Comparison of ENCODE assay signal across 1 cellular context in genomic region chr18:25604909-25605247, GRCh38.
TF ChIP-seq lines count a peak whose summit lies in the region.

No MANE protein-coding gene starts in this region.

TF ChIP-seq in GM23338, 12 proteins besides CTCF, POLR2A, EP300 and RAD21:
- TF ChIP-seq, protein P1, sequence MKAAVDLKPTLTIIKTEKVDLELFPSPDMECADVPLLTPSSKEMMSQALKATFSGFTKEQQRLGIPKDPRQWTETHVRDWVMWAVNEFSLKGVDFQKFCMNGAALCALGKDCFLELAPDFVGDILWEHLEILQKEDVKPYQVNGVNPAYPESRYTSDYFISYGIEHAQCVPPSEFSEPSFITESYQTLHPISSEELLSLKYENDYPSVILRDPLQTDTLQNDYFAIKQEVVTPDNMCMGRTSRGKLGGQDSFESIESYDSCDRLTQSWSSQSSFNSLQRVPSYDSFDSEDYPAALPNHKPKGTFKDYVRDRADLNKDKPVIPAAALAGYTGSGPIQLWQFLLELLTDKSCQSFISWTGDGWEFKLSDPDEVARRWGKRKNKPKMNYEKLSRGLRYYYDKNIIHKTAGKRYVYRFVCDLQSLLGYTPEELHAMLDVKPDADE (IDR thresholded peaks at IDR 0.05) = no peak
- TF ChIP-seq NANOG (IDR thresholded peaks at IDR 0.05; ENCODE audit: borderline replicate concordance) = no peak
- TF ChIP-seq EZH2phosphoT487 (IDR thresholded peaks at IDR 0.05; ENCODE audit: unreplicated experiment) = no peak
- TF ChIP-seq EZH2 (IDR thresholded peaks at IDR 0.05; ENCODE audit: low read depth, unreplicated experiment) = no peak
- TF ChIP-seq POLR2AphosphoS5 (IDR thresholded peaks at IDR 0.05; ENCODE audit: low read depth) = no peak
- TF ChIP-seq ZNF331 (CRISPR knock-in tag; IDR thresholded peaks at IDR 0.05; ENCODE audit: low read depth) = no peak
- TF ChIP-seq STAT1 (IDR thresholded peaks at IDR 0.05; ENCODE audit: unreplicated experiment) = no peak
- TF ChIP-seq ZNF114 (CRISPR knock-in tag; IDR thresholded peaks at IDR 0.05) = no peak
- TF ChIP-seq, protein P2, sequence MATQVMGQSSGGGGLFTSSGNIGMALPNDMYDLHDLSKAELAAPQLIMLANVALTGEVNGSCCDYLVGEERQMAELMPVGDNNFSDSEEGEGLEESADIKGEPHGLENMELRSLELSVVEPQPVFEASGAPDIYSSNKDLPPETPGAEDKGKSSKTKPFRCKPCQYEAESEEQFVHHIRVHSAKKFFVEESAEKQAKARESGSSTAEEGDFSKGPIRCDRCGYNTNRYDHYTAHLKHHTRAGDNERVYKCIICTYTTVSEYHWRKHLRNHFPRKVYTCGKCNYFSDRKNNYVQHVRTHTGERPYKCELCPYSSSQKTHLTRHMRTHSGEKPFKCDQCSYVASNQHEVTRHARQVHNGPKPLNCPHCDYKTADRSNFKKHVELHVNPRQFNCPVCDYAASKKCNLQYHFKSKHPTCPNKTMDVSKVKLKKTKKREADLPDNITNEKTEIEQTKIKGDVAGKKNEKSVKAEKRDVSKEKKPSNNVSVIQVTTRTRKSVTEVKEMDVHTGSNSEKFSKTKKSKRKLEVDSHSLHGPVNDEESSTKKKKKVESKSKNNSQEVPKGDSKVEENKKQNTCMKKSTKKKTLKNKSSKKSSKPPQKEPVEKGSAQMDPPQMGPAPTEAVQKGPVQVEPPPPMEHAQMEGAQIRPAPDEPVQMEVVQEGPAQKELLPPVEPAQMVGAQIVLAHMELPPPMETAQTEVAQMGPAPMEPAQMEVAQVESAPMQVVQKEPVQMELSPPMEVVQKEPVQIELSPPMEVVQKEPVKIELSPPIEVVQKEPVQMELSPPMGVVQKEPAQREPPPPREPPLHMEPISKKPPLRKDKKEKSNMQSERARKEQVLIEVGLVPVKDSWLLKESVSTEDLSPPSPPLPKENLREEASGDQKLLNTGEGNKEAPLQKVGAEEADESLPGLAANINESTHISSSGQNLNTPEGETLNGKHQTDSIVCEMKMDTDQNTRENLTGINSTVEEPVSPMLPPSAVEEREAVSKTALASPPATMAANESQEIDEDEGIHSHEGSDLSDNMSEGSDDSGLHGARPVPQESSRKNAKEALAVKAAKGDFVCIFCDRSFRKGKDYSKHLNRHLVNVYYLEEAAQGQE (IDR thresholded peaks at IDR 0.05; ENCODE audit: unreplicated experiment) = no peak
- TF ChIP-seq, protein P3, sequence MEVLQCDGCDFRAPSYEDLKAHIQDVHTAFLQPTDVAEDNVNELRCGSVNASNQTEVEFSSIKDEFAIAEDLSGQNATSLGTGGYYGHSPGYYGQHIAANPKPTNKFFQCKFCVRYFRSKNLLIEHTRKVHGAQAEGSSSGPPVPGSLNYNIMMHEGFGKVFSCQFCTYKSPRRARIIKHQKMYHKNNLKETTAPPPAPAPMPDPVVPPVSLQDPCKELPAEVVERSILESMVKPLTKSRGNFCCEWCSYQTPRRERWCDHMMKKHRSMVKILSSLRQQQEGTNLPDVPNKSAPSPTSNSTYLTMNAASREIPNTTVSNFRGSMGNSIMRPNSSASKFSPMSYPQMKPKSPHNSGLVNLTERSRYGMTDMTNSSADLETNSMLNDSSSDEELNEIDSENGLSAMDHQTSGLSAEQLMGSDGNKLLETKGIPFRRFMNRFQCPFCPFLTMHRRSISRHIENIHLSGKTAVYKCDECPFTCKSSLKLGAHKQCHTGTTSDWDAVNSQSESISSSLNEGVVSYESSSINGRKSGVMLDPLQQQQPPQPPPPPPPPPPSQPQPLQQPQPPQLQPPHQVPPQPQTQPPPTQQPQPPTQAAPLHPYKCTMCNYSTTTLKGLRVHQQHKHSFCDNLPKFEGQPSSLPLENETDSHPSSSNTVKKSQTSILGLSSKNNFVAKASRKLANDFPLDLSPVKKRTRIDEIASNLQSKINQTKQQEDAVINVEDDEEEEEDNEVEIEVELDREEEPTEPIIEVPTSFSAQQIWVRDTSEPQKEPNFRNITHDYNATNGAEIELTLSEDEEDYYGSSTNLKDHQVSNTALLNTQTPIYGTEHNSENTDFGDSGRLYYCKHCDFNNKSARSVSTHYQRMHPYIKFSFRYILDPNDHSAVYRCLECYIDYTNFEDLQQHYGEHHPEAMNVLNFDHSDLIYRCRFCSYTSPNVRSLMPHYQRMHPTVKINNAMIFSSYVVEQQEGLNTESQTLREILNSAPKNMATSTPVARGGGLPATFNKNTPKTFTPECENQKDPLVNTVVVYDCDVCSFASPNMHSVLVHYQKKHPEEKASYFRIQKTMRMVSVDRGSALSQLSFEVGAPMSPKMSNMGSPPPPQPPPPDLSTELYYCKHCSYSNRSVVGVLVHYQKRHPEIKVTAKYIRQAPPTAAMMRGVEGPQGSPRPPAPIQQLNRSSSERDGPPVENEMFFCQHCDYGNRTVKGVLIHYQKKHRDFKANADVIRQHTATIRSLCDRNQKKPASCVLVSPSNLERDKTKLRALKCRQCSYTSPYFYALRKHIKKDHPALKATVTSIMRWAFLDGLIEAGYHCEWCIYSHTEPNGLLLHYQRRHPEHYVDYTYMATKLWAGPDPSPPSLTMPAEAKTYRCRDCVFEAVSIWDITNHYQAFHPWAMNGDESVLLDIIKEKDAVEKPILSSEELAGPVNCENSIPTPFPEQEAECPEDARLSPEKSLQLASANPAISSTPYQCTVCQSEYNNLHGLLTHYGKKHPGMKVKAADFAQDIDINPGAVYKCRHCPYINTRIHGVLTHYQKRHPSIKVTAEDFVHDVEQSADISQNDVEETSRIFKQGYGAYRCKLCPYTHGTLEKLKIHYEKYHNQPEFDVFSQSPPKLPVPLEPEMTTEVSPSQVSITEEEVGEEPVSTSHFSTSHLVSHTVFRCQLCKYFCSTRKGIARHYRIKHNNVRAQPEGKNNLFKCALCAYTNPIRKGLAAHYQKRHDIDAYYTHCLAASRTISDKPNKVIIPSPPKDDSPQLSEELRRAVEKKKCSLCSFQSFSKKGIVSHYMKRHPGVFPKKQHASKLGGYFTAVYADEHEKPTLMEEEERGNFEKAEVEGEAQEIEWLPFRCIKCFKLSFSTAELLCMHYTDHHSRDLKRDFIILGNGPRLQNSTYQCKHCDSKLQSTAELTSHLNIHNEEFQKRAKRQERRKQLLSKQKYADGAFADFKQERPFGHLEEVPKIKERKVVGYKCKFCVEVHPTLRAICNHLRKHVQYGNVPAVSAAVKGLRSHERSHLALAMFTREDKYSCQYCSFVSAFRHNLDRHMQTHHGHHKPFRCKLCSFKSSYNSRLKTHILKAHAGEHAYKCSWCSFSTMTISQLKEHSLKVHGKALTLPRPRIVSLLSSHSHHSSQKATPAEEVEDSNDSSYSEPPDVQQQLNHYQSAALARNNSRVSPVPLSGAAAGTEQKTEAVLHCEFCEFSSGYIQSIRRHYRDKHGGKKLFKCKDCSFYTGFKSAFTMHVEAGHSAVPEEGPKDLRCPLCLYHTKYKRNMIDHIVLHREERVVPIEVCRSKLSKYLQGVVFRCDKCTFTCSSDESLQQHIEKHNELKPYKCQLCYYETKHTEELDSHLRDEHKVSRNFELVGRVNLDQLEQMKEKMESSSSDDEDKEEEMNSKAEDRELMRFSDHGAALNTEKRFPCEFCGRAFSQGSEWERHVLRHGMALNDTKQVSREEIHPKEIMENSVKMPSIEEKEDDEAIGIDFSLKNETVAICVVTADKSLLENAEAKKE (CRISPR knock-in tag; IDR thresholded peaks at IDR 0.05) = no peak
- TF ChIP-seq CREB1 (CRISPR knock-in tag; IDR thresholded peaks at IDR 0.05; ENCODE audit: low read depth) = no peak
- TF ChIP-seq JUNB (IDR thresholded peaks at IDR 0.05; ENCODE audit: unreplicated experiment) = no peak
